Comparison of ENCODE assay signal across 8 cellular contexts in the genomic region with DNA sequence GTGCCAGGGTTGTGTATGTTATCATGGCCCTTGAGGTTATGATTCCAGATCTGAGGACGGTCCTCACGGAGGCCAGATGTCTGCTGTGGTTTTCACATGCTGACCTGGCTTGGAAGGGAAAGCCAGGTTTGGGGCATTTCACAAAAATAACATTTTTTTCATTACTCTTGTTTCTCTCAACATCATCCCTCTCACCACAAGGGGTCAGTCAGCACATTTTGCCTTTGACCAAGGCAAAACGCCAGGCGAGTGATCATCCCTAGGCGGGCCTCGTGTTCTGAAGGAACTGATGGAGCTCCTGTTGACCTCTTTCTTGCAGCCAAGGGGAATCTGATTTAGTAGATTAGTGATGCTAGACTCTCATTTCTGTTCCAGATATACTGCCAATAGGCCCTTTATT.
A peak's percentile ranks its signal among the peaks of the same experiment; 100 is the strongest.
DNase-seq lines count a peak whose midpoint lies in the region; ATAC-seq and TF ChIP-seq lines count a peak whose summit lies in the region.

No MANE protein-coding gene starts in this region.

- H3K79me2 ChIP-seq in PC-3 (ENCODE audit: low read length), result no peaks in the 10 kb centered on the region

- BruUV-seq in PC-3 (replicated peaks; lab: Mats Ljungman, UMichigan), result no TSS peak

- H3F3A ChIP-seq in PC-3 (ENCODE audit: low read length, unreplicated experiment), result no peaks in the 10 kb centered on the region

- H3K9me3 ChIP-seq in PC-3 (ENCODE audit: low read length) (no peaks in the 10 kb centered on the region), esophagus muscularis mucosa (no peaks in the 10 kb centered on the region)

- peak; percentile 10 for DNase-seq in Caki2 (ENCODE audit: low read depth)
- peak; percentile 69 for DNase-seq in PC-3
- no peak for DNase-seq in esophagus muscularis mucosa (ENCODE audit: extremely low spot score)
- DNase-seq in mucosa of gallbladder (ENCODE audit: low spot score), result peak; percentile 47
- no peak for DNase-seq in SW480 (ENCODE audit: low spot score)
- no peak for DNase-seq in activated effector memory CD4-positive, alpha-beta T cell treated with anti-CD3 and anti-CD28 coated beads, Interleukin-2, amount 50 U/mL, for 16 hours
- DNase-seq in OCI-M2 (lab: John Stamatoyannopoulos, UW; ENCODE audit: unreplicated experiment), result no peak

- intact Hi-C loops in PC-3 (cut with micrococcal nuclease), result loop anchor here (1.0 kb wide), 1 partner anchor 136 kb away; no protein-coding TSS in a partner anchor
- intact Hi-C loops in esophagus muscularis mucosa (cut with DNase I), result loop anchor here (5.0 kb wide), 1 partner anchor 137 kb away; no protein-coding TSS in a partner anchor

- no peaks in the 10 kb centered on the region for H4K20me1 ChIP-seq in PC-3 (ENCODE audit: low read length)

- WGBS in esophagus muscularis mucosa, result 32% methylated on average over 6 of the region's 6 CpGs

- ATAC-seq in GM21529 (IDR thresholded peaks at IDR 0.05; ENCODE audit: unreplicated experiment) (peak; percentile 68), PC-3 (peak; percentile 53)

- TF ChIP-seq CTCF in PC-3 (conservative IDR thresholded peaks at IDR 0.05; ENCODE audit: low read depth, low read length), result peak; percentile 70
- peak; percentile 27 to 50 (median 32) for TF ChIP-seq CTCF in esophagus muscularis mucosa (IDR thresholded peaks at IDR 0.05)

- CTCF ChIA-PET in PC-3 (lab: Charles Lee), result interaction anchor here (0.6 kb wide), 3 partner anchors 108 to 1076 kb away, joined by 3 to 4 read pairs (median 3); a partner anchor contains a TSS

- H3K9ac ChIP-seq in PC-3 (ENCODE audit: low read length), result no peak overlapping the region

- no peak overlapping the region for H3K4me2 ChIP-seq in PC-3 (ENCODE audit: low read length)

- H3K4me1 ChIP-seq in PC-3 (ENCODE audit: insufficient read depth, low read length) (no peaks in the 10 kb centered on the region), esophagus muscularis mucosa (peaks cover 0 to 5% (median 0%) of the 10 kb centered on the region in 4 donors)

- in situ Hi-C loops in Caki2 (cut with HindIII; ENCODE audit: low pct_unique_long_range_greater_than_20kb, low sequenced_read_pairs), result no loop called here

- TF ChIP-seq EP300 in esophagus muscularis mucosa (IDR thresholded peaks at IDR 0.05), result no peak

- no peaks in the 10 kb centered on the region for H3K9me2 ChIP-seq in PC-3 (replicated peaks; ENCODE audit: low read length)

- TF ChIP-seq POLR2A in esophagus muscularis mucosa (IDR thresholded peaks at IDR 0.05; ENCODE audit: low read depth), result no peak

- POLR2A ChIA-PET in PC-3 (lab: Charles Lee; ENCODE audit: unreplicated experiment), result no interaction called here

- H3K4me3 ChIP-seq in PC-3 (ENCODE audit: low read length) (no peak overlapping the region), esophagus muscularis mucosa (no peak overlapping the region)

- H2AFZ ChIP-seq in PC-3 (ENCODE audit: low read length), result no peak overlapping the region

- H3K27me3 ChIP-seq in PC-3 (ENCODE audit: low read length) (peaks cover 50% of the 10 kb centered on the region), esophagus muscularis mucosa (peaks cover 0 to 6% (median 0%) of the 10 kb centered on the region in 4 donors)

- H3K27ac ChIP-seq in PC-3 (ENCODE audit: low read length) (no peak overlapping the region), esophagus muscularis mucosa (replicated peaks in 1 of 4) (no peak overlapping the region)

- H3K36me3 ChIP-seq in PC-3 (ENCODE audit: low read depth, low read length) (no peaks in the 10 kb centered on the region), esophagus muscularis mucosa (peaks cover 0 to 7% (median 0%) of the 10 kb centered on the region in 4 donors)

Comparison
In these comparisons a context has a peak if more than half of its experiments do, and no peak if none do; other contexts are left out.
1. DNase-seq: peak in Caki2 (single experiment), PC-3 (single experiment) and mucosa of gallbladder (single experiment); none in esophagus muscularis mucosa (single experiment), SW480 (single experiment), activated effector memory CD4-positive, alpha-beta T cell treated with anti-CD3 and anti-CD28 coated beads, Interleukin-2, amount 50 U/mL, for 16 hours (single experiment) and OCI-M2 (single experiment).